In the genomic region with DNA sequence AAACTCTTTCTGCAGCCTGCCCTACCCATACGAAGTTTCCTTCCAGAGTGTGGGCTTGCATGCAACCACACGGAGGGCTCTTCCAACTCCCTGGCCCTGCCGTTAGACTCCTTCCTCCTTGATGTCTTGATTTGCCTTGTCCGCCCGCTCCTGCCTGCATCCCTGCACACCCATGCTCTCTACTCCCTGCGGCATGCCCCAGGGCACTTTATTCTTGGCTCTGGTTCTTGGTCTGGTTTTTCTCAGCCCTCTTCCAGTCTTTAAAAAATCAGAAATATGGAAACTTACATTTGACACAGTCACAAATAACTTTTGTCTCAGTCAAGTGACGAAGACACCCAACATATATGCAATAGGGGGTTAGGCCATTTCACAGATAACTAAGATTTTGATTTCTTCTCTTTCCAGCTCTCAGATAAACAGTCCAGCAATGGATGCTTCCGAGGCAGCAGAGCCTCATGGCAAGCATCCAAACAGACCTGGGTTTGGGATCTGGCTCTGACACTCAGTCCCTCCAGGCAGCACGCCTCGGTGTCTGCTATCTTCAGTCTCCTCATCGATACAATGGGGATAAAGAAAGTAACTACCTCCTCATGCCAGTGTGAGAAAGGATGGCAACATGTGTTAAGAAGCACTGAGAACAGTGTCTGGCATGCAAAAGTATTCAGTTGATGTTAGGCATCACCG, we compare ENCODE assay signal across 1 cellular context.
TF ChIP-seq lines count a peak whose summit lies in the region.

No MANE protein-coding gene starts in this region.

TF ChIP-seq in H1, 55 proteins besides CTCF, POLR2A, EP300 and RAD21:
- TF ChIP-seq TAF1 (IDR thresholded peaks at IDR 0.05; ENCODE audit: low read depth, low read length) (no peak), RNF2 (IDR thresholded peaks at IDR 0.05; ENCODE audit: borderline replicate concordance, low read depth, low read length, missing control alignments, poor library complexity, severe bottlenecking) (no peak), KDM1A (IDR thresholded peaks at IDR 0.05; ENCODE audit: borderline replicate concordance, low read length) (no peak), ZNF274 (IDR thresholded peaks at IDR 0.05; ENCODE audit: borderline replicate concordance, extremely low read depth, low read length) (no peak), EZH2 (IDR thresholded peaks at IDR 0.05; ENCODE audit: low read depth, low read length, severe bottlenecking) (no peak), CREB1 (IDR thresholded peaks at IDR 0.05) (no peak), POLR2AphosphoS5 (IDR thresholded peaks at IDR 0.05; ENCODE audit: low read depth, low read length) (no peak), KDM4A (IDR thresholded peaks at IDR 0.05; ENCODE audit: low read depth, low read length, severe bottlenecking) (no peak), KDM5A (IDR thresholded peaks at IDR 0.05; ENCODE audit: low read length) (no peak), HDAC6 (IDR thresholded peaks at IDR 0.05; ENCODE audit: low read depth, low read length) (no peak)
- TF ChIP-seq, protein P1, sequence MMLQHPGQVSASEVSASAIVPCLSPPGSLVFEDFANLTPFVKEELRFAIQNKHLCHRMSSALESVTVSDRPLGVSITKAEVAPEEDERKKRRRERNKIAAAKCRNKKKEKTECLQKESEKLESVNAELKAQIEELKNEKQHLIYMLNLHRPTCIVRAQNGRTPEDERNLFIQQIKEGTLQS (IDR thresholded peaks at IDR 0.05; ENCODE audit: insufficient read depth, low read depth, low read length), result no peak
